In the genomic region with DNA sequence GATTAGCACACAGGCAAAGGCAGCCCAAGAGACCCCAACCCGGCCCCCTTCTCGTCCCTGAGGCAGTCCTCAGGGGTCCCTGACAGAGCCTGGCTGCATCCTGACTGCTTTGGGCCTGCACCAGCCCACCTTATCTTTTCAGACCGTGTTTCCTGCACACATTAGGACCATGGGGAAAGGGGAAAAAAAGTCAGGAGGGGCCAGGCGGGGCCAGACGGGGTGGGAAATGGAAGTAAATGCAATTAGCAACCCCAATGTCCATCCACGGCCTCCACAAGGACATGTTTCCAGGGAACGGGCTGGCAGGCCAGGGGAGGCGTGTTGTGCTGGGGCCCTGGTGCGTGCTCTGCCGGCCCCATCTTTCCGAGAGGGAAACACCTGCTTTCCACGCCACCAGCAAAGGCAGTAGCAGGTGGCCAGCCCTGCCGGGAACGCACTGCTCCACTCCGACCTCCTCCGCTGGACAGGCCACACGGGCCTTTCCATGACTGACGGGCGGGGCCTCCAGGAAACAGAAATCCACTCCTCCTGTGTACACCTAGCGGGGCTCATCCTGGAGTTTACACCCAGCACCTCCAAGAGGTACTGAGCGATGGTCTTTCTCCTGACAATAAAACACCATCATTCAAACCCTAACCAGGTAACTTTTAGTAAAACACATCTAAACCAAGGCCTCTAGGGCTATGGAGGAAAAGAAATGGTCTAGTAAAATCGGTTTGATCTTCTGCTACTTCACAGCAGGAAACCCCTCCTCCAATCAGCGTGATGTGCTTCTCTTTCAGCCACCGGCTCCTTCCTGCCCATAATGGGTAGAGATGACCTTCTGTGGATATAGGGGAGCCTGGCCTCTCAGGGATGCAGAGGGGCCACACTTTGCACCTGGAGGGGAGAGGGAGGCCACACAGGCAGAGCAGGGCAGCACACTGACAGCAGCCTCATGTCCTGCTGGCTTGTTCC, we compare ENCODE assay signal across 11 cellular contexts. TPM values are rescaled to one million over a fixed set of nuclear protein-coding genes. Genes with fewer than 3 reads are reported as not detected.
DNase-seq lines count a peak whose midpoint lies in the region; ATAC-seq, FAIRE-seq and TF ChIP-seq lines count a peak whose summit lies in the region.
"Had no signal": no experiment of that assay in that cellular context is flagged by ENCODE, and none has a peak within 500 bp of the region (broad histone marks: within the 10 kb centered on the region; RNA-seq: fewer than 3 reads in every experiment).

No MANE protein-coding gene starts in this region.

- FAIRE-seq in GM12878 (lab: Jason Lieb, UNC) = no peak

- H3K9me3 ChIP-seq in SK-N-SH = no peaks in the 10 kb centered on the region
- no peaks in the 10 kb centered on the region for H3K9me3 ChIP-seq in GM12878 (replicated peaks; ENCODE audit: control insufficient read depth, insufficient read depth, low read length)
- peaks cover 0 to 3% of the 10 kb centered on the region in 2 donors for H3K9me3 ChIP-seq in lung (ENCODE audit: control insufficient read depth in 2 of 2, insufficient read depth in 1 of 2, low read length in 1 of 2)
- H3K9me3 ChIP-seq in thoracic aorta = no peaks in the 10 kb centered on the region

- H3K79me2 ChIP-seq in SK-N-SH (ENCODE audit: insufficient read depth) (peaks cover 95% of the 10 kb centered on the region), GM12878 (ENCODE audit: control insufficient read depth, insufficient read depth, low read length) (peaks cover 94% of the 10 kb centered on the region)

- H3K27ac ChIP-seq in SK-N-SH (ENCODE audit: low read depth in 2 of 2, low read length in 1 of 2) (peak overlapping the region in 1 of 2 experiments; percentile 58; a peak in 2 of 4 replicates), GM12878 (ENCODE audit: control insufficient read depth, insufficient read depth) (peak overlapping the region; percentile 92), lung (ENCODE audit: low read depth in 1 of 2, low read length in 1 of 2) (peak overlapping the region; percentile 76 to 91), thoracic aorta (peak overlapping the region; percentile 86 to 98)
- H3K27ac ChIP-seq: 22Rv1 had no signal

- intact Hi-C loops in GM12878 (cut with micrococcal nuclease; ENCODE audit: unreplicated experiment) = loop anchor here (10.0 kb wide), 1 partner anchor 844 kb away; a partner anchor contains a TSS

- DNase-seq in SK-N-SH = no peak
- no peak for DNase-seq in GM12878 (ENCODE audit: low read depth, low spot score)
- DNase-seq in lung (ENCODE audit: low spot score) = no peak
- DNase-seq in thoracic aorta (ENCODE audit: low spot score) = no peak
- DNase-seq in NCI-H69 (lab: John Stamatoyannopoulos, UW) = no peak
- DNase-seq in activated CD8-positive, alpha-beta memory T cell treated with anti-CD3 and anti-CD28 coated beads, Interleukin-2, amount 50 U/mL, for 48 hours = no peak
- DNase-seq: KBM-7, T-helper 9 cell had no signal

- H3K4me3 ChIP-seq in SK-N-SH (ENCODE audit: low read depth in 2 of 2, low read length in 1 of 2) (no peak overlapping the region), GM12878 (peak overlapping the region; percentile 62), lung (no peak overlapping the region), thoracic aorta (peak overlapping the region; percentile 51)

- CTCF ChIA-PET in SK-N-SH (lab: Yijun Ruan, JAX) (interaction anchor here (1.3 to 3.8 kb wide), 3 partner anchors 23 kb away, joined by 5 to 34 read pairs (median 8); no protein-coding TSS in a partner anchor), GM12878 (lab: Yijun Ruan, JAX) (interaction anchor here (2.3 to 30.0 kb wide), 5 partner anchors 12 to 21 kb away, joined by 19 to 1208 read pairs (median 374); a partner anchor contains a TSS)

- no peak for TF ChIP-seq EP300 in SK-N-SH (IDR thresholded peaks at IDR 0.05; ENCODE audit: borderline replicate concordance in 1 of 2, low read depth in 1 of 2, low read length in 1 of 2)
- no peak for TF ChIP-seq EP300 in GM12878 (IDR thresholded peaks at IDR 0.05; ENCODE audit: borderline replicate concordance in 1 of 2, control insufficient read depth in 1 of 2, low read depth in 2 of 2, low read length in 2 of 2)

- no peak for ATAC-seq in SK-N-SH treated with all-trans-retinoic acid at 6 μM for 48 hours
- ATAC-seq in GM12878 = peak; percentile 3; the same call in 2 of the 3 replicates
- ATAC-seq in lung (ENCODE audit: insufficient read depth, low FRiP score) = no peak
- ATAC-seq in thoracic aorta (ENCODE audit: insufficient number of reproducible peaks, low FRiP score, low read depth) = no peak
- no peak for ATAC-seq in HG03571 (IDR thresholded peaks at IDR 0.05; ENCODE audit: unreplicated experiment)

- no TSS peak for BruUV-seq in GM12878 (replicated peaks; lab: Mats Ljungman, UMichigan)

- TF ChIP-seq RAD21 in SK-N-SH (IDR thresholded peaks at IDR 0.05; ENCODE audit: low read length) (no peak), GM12878 (IDR thresholded peaks at IDR 0.05; ENCODE audit: insufficient read depth, low read depth, low read length) (no peak)

- H3K36me3 ChIP-seq in SK-N-SH (replicated peaks in 1 of 2; ENCODE audit: control insufficient read depth in 1 of 2, insufficient read depth in 2 of 2, low read length in 1 of 2) (peaks cover 29 to 30% of the 10 kb centered on the region in 2 experiments), GM12878 (ENCODE audit: control insufficient read depth in 2 of 2, insufficient read depth in 2 of 2, low read length in 1 of 2) (peaks cover 17 to 35% of the 10 kb centered on the region in 2 experiments), lung (ENCODE audit: control insufficient read depth in 2 of 2, insufficient read depth in 2 of 2, low read length in 2 of 2) (peaks cover 4 to 32% of the 10 kb centered on the region in 2 donors), thoracic aorta (peaks cover 12% of the 10 kb centered on the region)

- no peak overlapping the region for H2AFZ ChIP-seq in SK-N-SH (ENCODE audit: low read depth)
- no peak overlapping the region for H2AFZ ChIP-seq in GM12878 (ENCODE audit: control insufficient read depth, low read depth, low read length)

- peaks cover 86% of the 10 kb centered on the region for H4K20me1 ChIP-seq in SK-N-SH (ENCODE audit: insufficient read depth)
- H4K20me1 ChIP-seq in GM12878 (ENCODE audit: control insufficient read depth, insufficient read depth) = peaks cover 3% of the 10 kb centered on the region; the same call in 1 of the 2 replicates

- POLR2A ChIA-PET in SK-N-SH (lab: Yijun Ruan, JAX) = no interaction called here
- POLR2A ChIA-PET in GM12878 (lab: Charles Lee) = interaction anchor here (0.5 to 24.3 kb wide), 6 partner anchors 10 to 141 kb away, joined by 5 to 620 read pairs (median 131); a partner anchor contains a TSS

- no peaks in the 10 kb centered on the region for H3K27me3 ChIP-seq in SK-N-SH (ENCODE audit: insufficient read depth)
- no peaks in the 10 kb centered on the region for H3K27me3 ChIP-seq in GM12878 (replicated peaks in 1 of 2; ENCODE audit: control insufficient read depth in 2 of 2, insufficient read depth in 2 of 2, low read length in 1 of 2)
- H3K27me3 ChIP-seq in lung (ENCODE audit: control insufficient read depth, insufficient read depth) = no peaks in the 10 kb centered on the region
- no peaks in the 10 kb centered on the region for H3K27me3 ChIP-seq in thoracic aorta (replicated peaks; ENCODE audit: insufficient read depth)

- in situ Hi-C loops in GM12878 (cut with MboI) = no loop called here

- H3K4me2 ChIP-seq in SK-N-SH (peak overlapping the region; percentile 68), GM12878 (ENCODE audit: control insufficient read depth, insufficient read depth) (peak overlapping the region; percentile 62)

- RAD21 ChIA-PET in GM12878 (lab: Charles Lee; ENCODE audit: unreplicated experiment) = interaction anchor here (1.1 to 13.2 kb wide), 4 partner anchors 9 to 143 kb away, joined by 3 to 316 read pairs (median 138); a partner anchor contains a TSS

- SMC1A ChIA-PET in GM12878 (lab: Charles Lee; ENCODE audit: uncharacterized antibody, unreplicated experiment) = interaction anchor here (3.4 to 15.0 kb wide), 4 partner anchors 10 to 20 kb away, joined by 12 to 306 read pairs (median 226); no protein-coding TSS in a partner anchor

- TF ChIP-seq POLR2A in GM12878 (IDR thresholded peaks at IDR 0.05; ENCODE audit: low read depth, low read length) = peak; percentile 56

- H3K9ac ChIP-seq in SK-N-SH (peak overlapping the region; percentile 49; the same call in 1 of the 2 replicates), GM12878 (ENCODE audit: control insufficient read depth, insufficient read depth, low read length) (peak overlapping the region; percentile 73)

- no peaks in the 10 kb centered on the region for H3K9me2 ChIP-seq in SK-N-SH

- TF ChIP-seq CTCF in SK-N-SH (IDR thresholded peaks at IDR 0.05) (no peak), GM12878 (IDR thresholded peaks at IDR 0.05 in 2 of 3, conservative IDR thresholded peaks at IDR 0.05 in 1 of 3; ENCODE audit: control insufficient read depth in 2 of 3, extremely low read depth in 1 of 3, insufficient read depth in 1 of 3, low read depth in 3 of 3, low read length in 3 of 3) (0 out of 6 replicates have a peak, but pooled peaks of 1 of the 3 experiments have one; percentile 5), lung (IDR thresholded peaks at IDR 0.05; ENCODE audit: control extremely low read depth, extremely low read depth) (no peak), thoracic aorta (IDR thresholded peaks at IDR 0.05) (no peak)

- peaks cover 17% of the 10 kb centered on the region for H3F3A ChIP-seq in SK-N-SH (replicated peaks; ENCODE audit: insufficient read depth)

- peaks cover 9 to 33% of the 10 kb centered on the region in 2 experiments; a peak in 3 of 4 replicates for H3K4me1 ChIP-seq in SK-N-SH (ENCODE audit: control insufficient read depth in 1 of 2, insufficient read depth in 2 of 2, low read depth in 1 of 2, low read length in 1 of 2)
- H3K4me1 ChIP-seq in GM12878 (ENCODE audit: control insufficient read depth, insufficient read depth, low read length) = peaks cover 79% of the 10 kb centered on the region
- H3K4me1 ChIP-seq in lung (ENCODE audit: control insufficient read depth in 2 of 2, insufficient read depth in 2 of 2, low read length in 2 of 2) = peaks cover 32 to 48% of the 10 kb centered on the region in 2 donors
- peaks cover 69 to 98% of the 10 kb centered on the region in 2 donors for H3K4me1 ChIP-seq in thoracic aorta (ENCODE audit: control insufficient read depth in 1 of 2, low read depth in 2 of 2)

- 83% methylated on average over 16 of the region's 24 CpGs for WGBS in SK-N-SH (ENCODE audit: low lambda C conversion rate)
- WGBS in GM12878 (ENCODE audit: insufficient coverage, insufficient replicate concordance, low lambda C conversion rate, missing lambda C conversion rate) = 32% methylated on average over 22 of the region's 24 CpGs
- 52 to 57% methylated on average over 24 of the region's 24 CpGs for WGBS in lung, 2 donors

RNA-seq across cellular contexts. Expression of a gene that starts 7.2 kb away (rescaled TPM):
- 57.6 and 93.3 TPM in 2 replicates for polyA plus RNA-seq in SK-N-SH (2012; rRNA removed)
- 34.4 and 51.6 TPM in 2 replicates for polyA plus RNA-seq in SK-N-SH (2012; cell fraction: cytosol; rRNA removed)
- polyA plus RNA-seq in SK-N-SH (2012; cell fraction: nucleus; rRNA removed) = 104 and 118 TPM in 2 replicates
- total RNA-seq in GM12878 (2013; cell fraction: nucleolus; rRNA removed) = 122 and 128 TPM in 2 replicates
- total RNA-seq in GM12878 (2014; rRNA removed) = 50.9 and 64.6 TPM in 2 replicates
- 24.3 and 24.5 TPM in 2 replicates for total RNA-seq in GM12878 (2014; rRNA removed; fragmentation: Illumina TruSeq; extraction: Trizol)
- total RNA-seq in GM12878 (2021) = 165 and 166 TPM in 2 replicates
- polyA plus RNA-seq in GM12878 (2011; ENCODE audit: low read depth) = 43.3 TPM
- polyA plus RNA-seq in GM12878 (2011; rRNA removed) = 21.0 and 50.4 TPM in 2 replicates
- 79.0 and 83.3 TPM in 2 replicates for polyA plus RNA-seq in GM12878 (2011; cell fraction: cytosol; rRNA removed)
- 107 and 190 TPM in 2 replicates for polyA plus RNA-seq in GM12878 (2011; cell fraction: nucleus; rRNA removed)
- polyA plus RNA-seq in GM12878 (2012) = 112 and 125 TPM in 2 replicates
- 18.9 and 71.4 TPM in 2 replicates for polyA plus RNA-seq in GM12878 (2014; fragmentation: Illumina TruSeq; extraction: Trizol)
- 1 to 10 TPM; 1.0 to 2.2 TPM for polyA plus RNA-seq in GM12878 (2014; fragmentation: Nextera tagmentation; extraction: Ambion mirVana)
- 68.5 and 102 TPM in 2 replicates for polyA plus RNA-seq in GM12878 (2014; rRNA removed)
- polyA plus RNA-seq in GM12878 (2016; fragmentation: Nextera tagmentation; extraction: Ambion mirVana) = 10 to 100 TPM; 88.1 to 97.5 TPM
- polyA minus RNA-seq in GM12878 (2011; rRNA and poly(A)+ RNA removed) = 75.9 and 95.9 TPM in 2 replicates
- polyA minus RNA-seq in GM12878 (2011; cell fraction: cytosol; rRNA and poly(A)+ RNA removed) = 32.5 and 39.8 TPM in 2 replicates
- 37.4 and 72.2 TPM in 2 replicates for polyA minus RNA-seq in GM12878 (2011; cell fraction: nucleus; rRNA and poly(A)+ RNA removed)
- 100 to 1,000 TPM in 1 of 2 donors, 10 to 100 TPM in 1; 71.2 to 139 TPM for total RNA-seq in lung
- 100 to 1,000 TPM in 1 of 2 donors, 10 to 100 TPM in 1; 42.1 to 144 TPM for polyA plus RNA-seq in lung
- 100 to 1,000 TPM in 1 of 2 donors, 10 to 100 TPM in 1; 67.4 to 140 TPM for total RNA-seq in thoracic aorta

RNA-seq across cellular contexts. Expression of a gene that starts 26.7 kb away (rescaled TPM):
- polyA plus RNA-seq in SK-N-SH (2012; rRNA removed) (0.33 and 0.42 TPM in 2 replicates), GM12878 (2011; rRNA removed) (0.04 and 0.12 TPM in 2 replicates), GM12878 (2014; fragmentation: Illumina TruSeq; extraction: Trizol) (0.03 and 0.46 TPM in 2 replicates), GM12878 (2014; fragmentation: Nextera tagmentation; extraction: Ambion mirVana) (under 1 TPM in 1 of 2 experiments, not detected in 1; 0.02 TPM), GM12878 (2014; rRNA removed) (0.44 and 0.53 TPM in 2 replicates), GM12878 (2016; fragmentation: Nextera tagmentation; extraction: Ambion mirVana) (under 1 TPM; 0.04 TPM), lung (1 to 10 TPM; 7.1 to 10.0 TPM)
- 0.15 and 0.25 TPM in 2 replicates for polyA plus RNA-seq in SK-N-SH (2012; cell fraction: cytosol; rRNA removed)
- 1.00 and 1.3 TPM in 2 replicates for polyA plus RNA-seq in SK-N-SH (2012; cell fraction: nucleus; rRNA removed)
- 0.73 and 1.6 TPM in 2 replicates for total RNA-seq in GM12878 (2013; cell fraction: nucleolus; rRNA removed)
- total RNA-seq in GM12878 (2014; rRNA removed) (0.11 and 1.3 TPM in 2 replicates), GM12878 (2014; rRNA removed; fragmentation: Illumina TruSeq; extraction: Trizol) (0.09 TPM in 2 replicates), GM12878 (2021) (0.36 and 0.45 TPM in 2 replicates), lung (10 to 100 TPM; 11.2 to 23.5 TPM), thoracic aorta (1 to 10 TPM in 1 of 2 donors, under 1 TPM in 1; 0.68 to 1.2 TPM)
- polyA plus RNA-seq in GM12878 (2011; ENCODE audit: low read depth) = 0.10 TPM
- 0.10 and 0.13 TPM in 2 replicates for polyA plus RNA-seq in GM12878 (2011; cell fraction: cytosol; rRNA removed)
- polyA plus RNA-seq in GM12878 (2011; cell fraction: nucleus; rRNA removed) = 0.48 and 0.92 TPM in 2 replicates
- 0.22 and 0.45 TPM in 2 replicates for polyA plus RNA-seq in GM12878 (2012)
- 0.05 TPM in 1 of 2 replicates, not detected in the other for polyA minus RNA-seq in GM12878 (2011; rRNA and poly(A)+ RNA removed)
- polyA minus RNA-seq in GM12878 (2011; cell fraction: cytosol; rRNA and poly(A)+ RNA removed) = 0.13 TPM in 1 of 2 replicates, not detected in the other
- polyA minus RNA-seq in GM12878 (2011; cell fraction: nucleus; rRNA and poly(A)+ RNA removed) = 0.19 and 0.24 TPM in 2 replicates

RNA-seq across cellular contexts. Expression of a gene that starts 45.8 kb away (rescaled TPM):
- polyA plus RNA-seq in SK-N-SH (2012; rRNA removed) = 6.2 and 7.1 TPM in 2 replicates
- 1.7 and 3.1 TPM in 2 replicates for polyA plus RNA-seq in SK-N-SH (2012; cell fraction: cytosol; rRNA removed)
- polyA plus RNA-seq in SK-N-SH (2012; cell fraction: nucleus; rRNA removed) = 21.7 and 27.5 TPM in 2 replicates
- 33.5 and 35.5 TPM in 2 replicates for total RNA-seq in GM12878 (2013; cell fraction: nucleolus; rRNA removed)
- total RNA-seq in GM12878 (2014; rRNA removed) = 7.4 and 10.2 TPM in 2 replicates
- 2.0 and 2.2 TPM in 2 replicates for total RNA-seq in GM12878 (2014; rRNA removed; fragmentation: Illumina TruSeq; extraction: Trizol)
- total RNA-seq in GM12878 (2021) = 16.5 and 19.0 TPM in 2 replicates
- 3.9 TPM for polyA plus RNA-seq in GM12878 (2011; ENCODE audit: low read depth)
- 0.65 and 2.3 TPM in 2 replicates for polyA plus RNA-seq in GM12878 (2011; rRNA removed)
- 3.6 and 4.5 TPM in 2 replicates for polyA plus RNA-seq in GM12878 (2011; cell fraction: cytosol; rRNA removed)
- 27.0 and 30.1 TPM in 2 replicates for polyA plus RNA-seq in GM12878 (2011; cell fraction: nucleus; rRNA removed)
- 12.6 and 13.8 TPM in 2 replicates for polyA plus RNA-seq in GM12878 (2012)
- polyA plus RNA-seq in GM12878 (2014; fragmentation: Illumina TruSeq; extraction: Trizol) = 0.52 and 2.4 TPM in 2 replicates
- polyA plus RNA-seq in GM12878 (2014; fragmentation: Nextera tagmentation; extraction: Ambion mirVana) = under 1 TPM; 0.08 to 0.51 TPM
- polyA plus RNA-seq in GM12878 (2014; rRNA removed) = 7.2 and 13.2 TPM in 2 replicates
- polyA plus RNA-seq in GM12878 (2016; fragmentation: Nextera tagmentation; extraction: Ambion mirVana) = 1 to 10 TPM; 6.8 to 8.3 TPM
- polyA minus RNA-seq in GM12878 (2011; rRNA and poly(A)+ RNA removed) = 5.6 and 6.2 TPM in 2 replicates
- 6.5 and 6.8 TPM in 2 replicates for polyA minus RNA-seq in GM12878 (2011; cell fraction: cytosol; rRNA and poly(A)+ RNA removed)
- 20.1 and 25.6 TPM in 2 replicates for polyA minus RNA-seq in GM12878 (2011; cell fraction: nucleus; rRNA and poly(A)+ RNA removed)
- total RNA-seq in lung = 10 to 100 TPM; 17.4 to 32.5 TPM
- polyA plus RNA-seq in lung = 10 to 100 TPM; 19.1 to 22.9 TPM
- 10 to 100 TPM; 18.5 to 35.2 TPM for total RNA-seq in thoracic aorta

RNA-seq across cellular contexts. Expression of a gene that starts 53.3 kb away (rescaled TPM):
- polyA plus RNA-seq in SK-N-SH (2012; rRNA removed) (15.1 and 16.7 TPM in 2 replicates), GM12878 (2011; rRNA removed) (5.0 and 6.7 TPM in 2 replicates), GM12878 (2014; fragmentation: Illumina TruSeq; extraction: Trizol) (1.4 and 1.8 TPM in 2 replicates), GM12878 (2014; fragmentation: Nextera tagmentation; extraction: Ambion mirVana) (under 1 TPM; 0.08 to 0.11 TPM), GM12878 (2014; rRNA removed) (2.2 and 3.6 TPM in 2 replicates), GM12878 (2016; fragmentation: Nextera tagmentation; extraction: Ambion mirVana) (1 to 10 TPM; 1.7 to 3.1 TPM), lung (10 to 100 TPM; 14.4 to 20.2 TPM)
- polyA plus RNA-seq in SK-N-SH (2012; cell fraction: cytosol; rRNA removed) = 8.2 and 11.7 TPM in 2 replicates
- 40.9 and 48.9 TPM in 2 replicates for polyA plus RNA-seq in SK-N-SH (2012; cell fraction: nucleus; rRNA removed)
- total RNA-seq in GM12878 (2013; cell fraction: nucleolus; rRNA removed) = 8.1 and 8.8 TPM in 2 replicates
- total RNA-seq in GM12878 (2014; rRNA removed) (2.8 and 3.3 TPM in 2 replicates), GM12878 (2014; rRNA removed; fragmentation: Illumina TruSeq; extraction: Trizol) (1.2 and 1.7 TPM in 2 replicates), GM12878 (2021) (4.7 and 4.9 TPM in 2 replicates), lung (10 to 100 TPM in 1 of 2 donors, 1 to 10 TPM in 1; 9.8 to 27.8 TPM), thoracic aorta (10 to 100 TPM; 21.0 to 38.2 TPM)
- polyA plus RNA-seq in GM12878 (2011; ENCODE audit: low read depth) = 8.8 TPM
- 6.8 and 7.2 TPM in 2 replicates for polyA plus RNA-seq in GM12878 (2011; cell fraction: cytosol; rRNA removed)
- 20.9 and 29.4 TPM in 2 replicates for polyA plus RNA-seq in GM12878 (2011; cell fraction: nucleus; rRNA removed)
- 11.9 and 13.1 TPM in 2 replicates for polyA plus RNA-seq in GM12878 (2012)
- polyA minus RNA-seq in GM12878 (2011; rRNA and poly(A)+ RNA removed) = 4.2 and 4.8 TPM in 2 replicates
- polyA minus RNA-seq in GM12878 (2011; cell fraction: cytosol; rRNA and poly(A)+ RNA removed) = 2.8 and 2.9 TPM in 2 replicates
- 4.1 and 4.3 TPM in 2 replicates for polyA minus RNA-seq in GM12878 (2011; cell fraction: nucleus; rRNA and poly(A)+ RNA removed)

Comparison
In these comparisons a context has a peak if more than half of its experiments do, and no peak if none do; other contexts are left out.
1. H3K4me3 ChIP-seq: peak in GM12878 (single experiment) and thoracic aorta (single experiment); none in SK-N-SH (0 of 2) and lung (single experiment).
2. RNA of a gene that starts 26.7 kb away (total RNA-seq): 11.2 to 23.5 TPM in lung; 0.68 to 1.2 TPM in thoracic aorta and 0.09 to 1.6 TPM in GM12878; every median in the first group is over 4 times any median in the second.